1 cellular context compared by ENCODE assay signal in genomic region chr5:59460368-59461153, GRCh38.
TF ChIP-seq lines count a peak whose summit lies in the region.

No MANE protein-coding gene starts in this region.

TF ChIP-seq in GM23338, 12 proteins besides CTCF, POLR2A, EP300 and RAD21 (continued from another document):
- TF ChIP-seq REST (IDR thresholded peaks at IDR 0.05; ENCODE audit: unreplicated experiment) (no peak), ZNF331 (CRISPR knock-in tag; IDR thresholded peaks at IDR 0.05; ENCODE audit: low read depth) (no peak), NANOG (IDR thresholded peaks at IDR 0.05; ENCODE audit: borderline replicate concordance) (no peak), CREB1 (CRISPR knock-in tag; IDR thresholded peaks at IDR 0.05; ENCODE audit: low read depth) (no peak), ZNF462 (CRISPR knock-in tag; IDR thresholded peaks at IDR 0.05) (no peak), ZNF114 (CRISPR knock-in tag; IDR thresholded peaks at IDR 0.05) (no peak), ETS1 (IDR thresholded peaks at IDR 0.05) (no peak), EZH2 (IDR thresholded peaks at IDR 0.05; ENCODE audit: low read depth, unreplicated experiment) (no peak), EZH2phosphoT487 (IDR thresholded peaks at IDR 0.05; ENCODE audit: unreplicated experiment) (no peak), POLR2AphosphoS5 (IDR thresholded peaks at IDR 0.05; ENCODE audit: low read depth) (no peak)
